ENCODE assay signal across 13 cellular contexts in genomic region chr9:114895605-114896004, GRCh38. TPM values are rescaled to one million over a fixed set of nuclear protein-coding genes. Genes with fewer than 3 reads are reported as not detected.
DNase-seq lines count a peak whose midpoint lies in the region; ATAC-seq and TF ChIP-seq lines count a peak whose summit lies in the region.
"Had no signal": no experiment of that assay in that cellular context is flagged by ENCODE, and none has a peak within 500 bp of the region (broad histone marks: within the 10 kb centered on the region; RNA-seq: fewer than 3 reads in every experiment).

No MANE protein-coding gene starts in this region.

- CTCF ChIA-PET in CD4-positive, alpha-beta memory T cell (lab: Charles Lee; ENCODE audit: partially characterized antibody), result interaction anchor here (2.3 kb wide), 1 partner anchor 11 kb away, joined by 11 read pairs; no protein-coding TSS in a partner anchor

- H3K4me3 Mint-ChIP-seq in CD4-positive, alpha-beta memory T cell, result peak overlapping the region in 4 of 8 donors; percentile 15 to 68 (median 26)
- H3K4me3 Mint-ChIP-seq in chondrocyte (ENCODE audit: unreplicated experiment) (no peak overlapping the region), neural crest cell (no peak overlapping the region)
- H3K4me3 Mint-ChIP-seq: WTC11 had no signal

- no peak for ATAC-seq in GM19035 (IDR thresholded peaks at IDR 0.05; ENCODE audit: unreplicated experiment)

- H3K27ac Mint-ChIP-seq in CD4-positive, alpha-beta memory T cell, result peak overlapping the region in 6 of 7 donors; percentile 24 to 83 (median 64)
- H3K27ac Mint-ChIP-seq in chondrocyte (ENCODE audit: unreplicated experiment), result peak overlapping the region; percentile 85
- H3K27ac Mint-ChIP-seq in neural crest cell (ENCODE audit: unreplicated experiment), result peak overlapping the region; percentile 79
- H3K27ac Mint-ChIP-seq: WTC11 had no signal

- TF ChIP-seq CTCF in chondrocyte (IDR thresholded peaks at IDR 0.05) (no peak), neural crest cell (conservative IDR thresholded peaks at IDR 0.05) (no peak)

- H3K36me3 Mint-ChIP-seq in CD4-positive, alpha-beta memory T cell, result peaks cover 7 to 18% of the 10 kb centered on the region in 2 donors
- peaks cover 2% of the 10 kb centered on the region for H3K36me3 Mint-ChIP-seq in chondrocyte (ENCODE audit: low read depth)
- peaks cover 2% of the 10 kb centered on the region for H3K36me3 Mint-ChIP-seq in neural crest cell (ENCODE audit: low read depth)
- H3K36me3 Mint-ChIP-seq: WTC11 had no signal

- no peaks in the 10 kb centered on the region for H3K27me3 Mint-ChIP-seq in CD4-positive, alpha-beta memory T cell
- H3K27me3 Mint-ChIP-seq in chondrocyte (ENCODE audit: low read depth) (no peaks in the 10 kb centered on the region), neural crest cell (ENCODE audit: low read depth) (no peaks in the 10 kb centered on the region)

- peaks cover 0 to 8% (median 0%) of the 10 kb centered on the region in 8 donors for H3K9me3 Mint-ChIP-seq in CD4-positive, alpha-beta memory T cell
- peaks cover 6% of the 10 kb centered on the region for H3K9me3 Mint-ChIP-seq in chondrocyte (ENCODE audit: low read depth)
- H3K9me3 Mint-ChIP-seq in neural crest cell, result peaks cover 5% of the 10 kb centered on the region

- POLR2A ChIA-PET in CD4-positive, alpha-beta memory T cell (lab: Charles Lee; ENCODE audit: partially characterized antibody), result interaction anchor here (0.6 to 1.8 kb wide), 5 partner anchors 11 to 1190 kb away, joined by 3 to 5 read pairs (median 3); no protein-coding TSS in a partner anchor

- DNase-seq in CD4-positive, alpha-beta memory T cell, result no peak
- DNase-seq in NCI-H69 (lab: John Stamatoyannopoulos, UW), result peak; percentile 19
- DNase-seq in chondrocyte (ENCODE audit: low spot score), result no peak
- no peak for DNase-seq in neural crest cell (ENCODE audit: low read depth, low spot score)
- no peak for DNase-seq in anterior cingulate cortex (lab: John Stamatoyannopoulos, UW)
- no peak for DNase-seq in stimulated activated CD4-positive, alpha-beta T cell treated with anti-CD3 and anti-CD28 coated beads, Interleukin-12 subunit alpha, Interleukin-12 subunit beta, amount 100 ng/mL, for 4 hours
- DNase-seq in NCI-H2107 (lab: John Stamatoyannopoulos, UW), result no peak
- DNase-seq: aorta, left lung had no signal

- H3K27me3 ChIP-seq in CD4-positive, alpha-beta memory T cell (ENCODE audit: insufficient read depth, low read length), result no peaks in the 10 kb centered on the region
- H3K27me3 ChIP-seq: left lung had no signal

- H3K4me3 ChIP-seq in CD4-positive, alpha-beta memory T cell (ENCODE audit: low read length in 2 of 2), result no peak overlapping the region
- H3K4me3 ChIP-seq: left lung had no signal

- peaks cover 80% of the 10 kb centered on the region for H3K4me1 ChIP-seq in CD4-positive, alpha-beta memory T cell (ENCODE audit: insufficient read depth, low read length)

- H3K4me1 Mint-ChIP-seq in CD4-positive, alpha-beta memory T cell, result peaks cover 11 to 47% (median 39%) of the 10 kb centered on the region in 4 donors
- peaks cover 22% of the 10 kb centered on the region for H3K4me1 Mint-ChIP-seq in chondrocyte (ENCODE audit: low read depth)
- H3K4me1 Mint-ChIP-seq in neural crest cell, result peaks cover 24% of the 10 kb centered on the region

- intact Hi-C loops in CD4-positive, alpha-beta memory T cell (cut with micrococcal nuclease), result no loop called here

- no peaks in the 10 kb centered on the region for H3K9me3 ChIP-seq in CD4-positive, alpha-beta memory T cell (ENCODE audit: control insufficient read depth in 1 of 2, low read length in 2 of 2)
- H3K9me3 ChIP-seq: left lung had no signal

- no peak overlapping the region for H3K27ac ChIP-seq in CD4-positive, alpha-beta memory T cell (ENCODE audit: low read depth, low read length)

- no peaks in the 10 kb centered on the region for H3K36me3 ChIP-seq in CD4-positive, alpha-beta memory T cell (ENCODE audit: insufficient read depth, low read length)
- H3K36me3 ChIP-seq: left lung had no signal

RNA-seq across cellular contexts. Expression of gene TNFSF8, which starts 34.8 kb away (rescaled TPM):
- total RNA-seq in CD4-positive, alpha-beta memory T cell, result 10 to 100 TPM; 43.2 to 44.2 TPM
- polyA plus RNA-seq in CD4-positive, alpha-beta memory T cell, result 100 to 1,000 TPM in 1 of 2 donors, 10 to 100 TPM in 1; 84.8 to 108 TPM
- total RNA-seq in chondrocyte, result not detected in 3 replicates
- not detected in 2 replicates for total RNA-seq in neural crest cell
- total RNA-seq: HT1080, renal cortical epithelial cell, WTC11 had no signal

Comparison
In these comparisons a context has a peak if more than half of its experiments do, and no peak if none do; other contexts are left out.
1. RNA of gene TNFSF8, which starts 34.8 kb away (total RNA-seq): 43.2 to 44.2 TPM in CD4-positive, alpha-beta memory T cell; not detected in neural crest cell and not detected in chondrocyte; every median in the first group is over 10 times any median in the second.
2. Peak in every context shown above with its lines, with median percentiles within 50 percentile points of each other: H3K27ac Mint-ChIP-seq.